In genomic region chr1:107683683-107684082, GRCh38 we compare ENCODE assay signal across 22 cellular contexts.
DNase-seq lines count a peak whose midpoint lies in the region; ATAC-seq and TF ChIP-seq lines count a peak whose summit lies in the region.
"Had no signal": no experiment of that assay in that cellular context is flagged by ENCODE, and none has a peak within 500 bp of the region (broad histone marks: within the 10 kb centered on the region; RNA-seq: fewer than 3 reads in every experiment).

No MANE protein-coding gene starts in this region.

- intact Hi-C loops in body of pancreas (cut with DNase I) (no loop called here), left colon (cut with DNase I, micrococcal nuclease) (no loop called here)

- H3K9me3 ChIP-seq in body of pancreas, result no peaks in the 10 kb centered on the region
- no peaks in the 10 kb centered on the region for H3K9me3 ChIP-seq in suprapubic skin
- H3K9me3 ChIP-seq in effector memory CD4-positive, alpha-beta T cell (ENCODE audit: control insufficient read depth, low read length), result no peaks in the 10 kb centered on the region
- H3K9me3 ChIP-seq: left ventricle myocardium inferior, thyroid gland had no signal

- H3K4me3 ChIP-seq in body of pancreas (no peak overlapping the region), suprapubic skin (no peak overlapping the region)
- H3K4me3 ChIP-seq in effector memory CD4-positive, alpha-beta T cell (ENCODE audit: insufficient read depth, low read depth, low read length, poor library complexity, severe bottlenecking), result no peak overlapping the region
- H3K4me3 ChIP-seq: GM12878, left ventricle myocardium inferior, thyroid gland had no signal

- ATAC-seq in body of pancreas, result no peak
- peak; percentile 49 for ATAC-seq in left colon
- no peak for ATAC-seq in GM21515 (IDR thresholded peaks at IDR 0.05; ENCODE audit: unreplicated experiment)
- ATAC-seq: GM12878; stimulated activated naive CD8-positive, alpha-beta T cell treated with anti-CD3 and anti-CD28 coated beads, Interleukin-15, Interleukin-2, amounts not matched to agents 100 U/mL and 50 U/mL, for 24 hours had no signal

- TF ChIP-seq CTCF in body of pancreas (IDR thresholded peaks at IDR 0.05) (no peak), suprapubic skin (IDR thresholded peaks at IDR 0.05) (no peak), GM10266 (IDR thresholded peaks at IDR 0.05; ENCODE audit: control insufficient read depth, insufficient read depth, low read depth, missing control alignments) (no peak)

- peak; percentile 66 for DNase-seq in M059J (ENCODE audit: low read depth)
- no peak for DNase-seq in body of pancreas
- DNase-seq in left colon, result no peak
- DNase-seq in suprapubic skin (ENCODE audit: low spot score in 2 of 2), result no peak
- no peak for DNase-seq in effector memory CD4-positive, alpha-beta T cell
- DNase-seq in NCI-H2227 (lab: John Stamatoyannopoulos, UW; ENCODE audit: unreplicated experiment), result no peak
- no peak for DNase-seq in GM10266 (ENCODE audit: extremely low spot score)
- DNase-seq: activated B cell treated with CpG ODN at 0.5 μM for 24 hours; activated CD4-positive, alpha-beta T cell treated with anti-CD3 and anti-CD28 coated beads, Interleukin-2, amount 50 U/mL, for 48 hours; activated effector memory CD4-positive, alpha-beta T cell treated with Interleukin-2 at 50 U/mL for 16 hours; CD8-positive, alpha-beta memory T cell; endodermal cell; left ventricle myocardium inferior; midbrain; NCI-H1048; NCI-H524 treated with DMSO at 0.1 percent for 48 hours; posterior cingulate gyrus; stimulated activated naive CD8-positive, alpha-beta T cell treated with anti-CD3 and anti-CD28 coated beads, Interleukin-15, Interleukin-2, amounts not matched to agents 100 U/mL and 50 U/mL, for 24 hours; T1000; thyroid gland had no signal

- H3K4me1 ChIP-seq in body of pancreas (no peaks in the 10 kb centered on the region), suprapubic skin (peaks cover 40% of the 10 kb centered on the region)
- no peaks in the 10 kb centered on the region for H3K4me1 ChIP-seq in effector memory CD4-positive, alpha-beta T cell (ENCODE audit: control insufficient read depth, insufficient read depth, low read length, poor library complexity, severe bottlenecking)
- H3K4me1 ChIP-seq: left ventricle myocardium inferior, thyroid gland had no signal

- no peaks in the 10 kb centered on the region for H3K36me3 ChIP-seq in body of pancreas (replicated peaks in 1 of 2; ENCODE audit: insufficient read depth in 1 of 2, low read depth in 2 of 2)
- no peaks in the 10 kb centered on the region for H3K36me3 ChIP-seq in suprapubic skin
- no peaks in the 10 kb centered on the region for H3K36me3 ChIP-seq in effector memory CD4-positive, alpha-beta T cell (ENCODE audit: control insufficient read depth, insufficient read depth, low read length)
- H3K36me3 ChIP-seq: left ventricle myocardium inferior, thyroid gland had no signal

- H3K27me3 ChIP-seq in body of pancreas, result no peaks in the 10 kb centered on the region
- H3K27me3 ChIP-seq in suprapubic skin, result no peaks in the 10 kb centered on the region
- H3K27me3 ChIP-seq in effector memory CD4-positive, alpha-beta T cell (replicated peaks; ENCODE audit: control insufficient read depth, insufficient read depth, low read length, poor library complexity, severe bottlenecking), result no peaks in the 10 kb centered on the region
- H3K27me3 ChIP-seq: thyroid gland had no signal

- H3K27ac ChIP-seq in body of pancreas (peak overlapping the region in 3 of 4 donors; percentile 0 to 65 (median 65)), suprapubic skin (peak overlapping the region; percentile 87)
- H3K27ac ChIP-seq in effector memory CD4-positive, alpha-beta T cell (ENCODE audit: insufficient read depth, low read length, poor library complexity, severe bottlenecking), result no peak overlapping the region
- H3K27ac ChIP-seq: left ventricle myocardium inferior, thyroid gland had no signal

- WGBS in body of pancreas, 2 donors, result 34 to 37% methylated on average over 2 of the region's 2 CpGs
- WGBS in suprapubic skin, result 41% methylated on average over 2 of the region's 2 CpGs

- no peak for TF ChIP-seq POLR2A in body of pancreas (IDR thresholded peaks at IDR 0.05)
- no peak for TF ChIP-seq POLR2A in suprapubic skin (IDR thresholded peaks at IDR 0.05)

- TF ChIP-seq EP300 in suprapubic skin (IDR thresholded peaks at IDR 0.05), result no peak
